In genomic region chr1:231508941-231509340, GRCh38 we compare ENCODE assay signal across 1 cellular context.
TF ChIP-seq lines count a peak whose summit lies in the region.

No MANE protein-coding gene starts in this region.

TF ChIP-seq in H1, 55 proteins besides CTCF, POLR2A, EP300 and RAD21 (continued from another document):
- no peak for TF ChIP-seq TCF12 (IDR thresholded peaks at IDR 0.05; ENCODE audit: low read depth, low read length)
- TF ChIP-seq NRF1 (IDR thresholded peaks at IDR 0.05; ENCODE audit: low read depth, low read length): no peak
- TF ChIP-seq CEBPB (IDR thresholded peaks at IDR 0.05; ENCODE audit: low read depth, low read length): no peak
- TF ChIP-seq TAF1 (IDR thresholded peaks at IDR 0.05; ENCODE audit: low read depth, low read length): no peak
- no peak for TF ChIP-seq CREB1 (IDR thresholded peaks at IDR 0.05)
- TF ChIP-seq SIX5 (IDR thresholded peaks at IDR 0.05; ENCODE audit: low read depth, low read length): no peak
- TF ChIP-seq RXRA (IDR thresholded peaks at IDR 0.05; ENCODE audit: insufficient read depth, low read depth, low read length): no peak
- no peak for TF ChIP-seq SRF (IDR thresholded peaks at IDR 0.05; ENCODE audit: low read depth, low read length)
- no peak for TF ChIP-seq ZNF274 (IDR thresholded peaks at IDR 0.05; ENCODE audit: borderline replicate concordance, extremely low read depth, low read length)
- TF ChIP-seq CHD7 (IDR thresholded peaks at IDR 0.05; ENCODE audit: insufficient replicate concordance, low read length): no peak
- TF ChIP-seq BACH1 (IDR thresholded peaks at IDR 0.05; ENCODE audit: low read length): no peak
- TF ChIP-seq SUZ12 (IDR thresholded peaks at IDR 0.05; ENCODE audit: low read length): no peak
